11 cellular contexts compared by ENCODE assay signal in genomic region chr1:18110598-18110939, GRCh38. TPM values are rescaled to one million over a fixed set of nuclear protein-coding genes. Genes with fewer than 3 reads are reported as not detected.
DNase-seq lines count a peak whose midpoint lies in the region; ATAC-seq and TF ChIP-seq lines count a peak whose summit lies in the region.
"Had no signal": no experiment of that assay in that cellular context is flagged by ENCODE, and none has a peak within 500 bp of the region (broad histone marks: within the 10 kb centered on the region; RNA-seq: fewer than 3 reads in every experiment).

No MANE protein-coding gene starts in this region.

- WGBS in testis, 2 donors: 1% methylated on average over 15 of the region's 17 CpGs; no CpG with 5 or more reads in 1 of the 2 donors

- H3K9me3 Mint-ChIP-seq in activated T-cell treated with anti-CD3 and anti-CD28 coated beads, Interleukin-2, amount 50 U/mL, for 72 hours: no peaks in the 10 kb centered on the region
- H3K9me3 Mint-ChIP-seq in dendritic cell treated with granulocyte-macrophage colony-stimulating factor and Interleukin-4, amounts not matched to agents 40 ng/mL and 50 ng/mL, for 4 days: no peaks in the 10 kb centered on the region
- H3K9me3 Mint-ChIP-seq: activated T-cell treated with anti-CD3 and anti-CD28 coated beads, Interleukin-2, amount 50 U/mL, for 24 hours had no signal

- no peaks in the 10 kb centered on the region for H3K36me3 ChIP-seq in testis (ENCODE audit: low read depth, missing control alignments)

- H3K27me3 ChIP-seq in testis: no peaks in the 10 kb centered on the region

- intact Hi-C loops in dendritic cell treated with granulocyte-macrophage colony-stimulating factor and Interleukin-4, amounts not matched to agents 40 ng/mL and 50 ng/mL, for 4 days (cut with micrococcal nuclease): no loop called here
- intact Hi-C loops in testis (cut with DNase I; ENCODE audit: low total_unique reads): no loop called here

- TF ChIP-seq POLR2A in testis (IDR thresholded peaks at IDR 0.05): no peak

- H3K4me1 ChIP-seq in testis: peaks cover 4% of the 10 kb centered on the region

- no peaks in the 10 kb centered on the region for H3K9me3 ChIP-seq in testis

- peaks cover 72% of the 10 kb centered on the region for H3K27me3 Mint-ChIP-seq in activated T-cell treated with anti-CD3 and anti-CD28 coated beads, Interleukin-2, amount 50 U/mL, for 72 hours (ENCODE audit: low read depth)
- H3K27me3 Mint-ChIP-seq in dendritic cell treated with granulocyte-macrophage colony-stimulating factor and Interleukin-4, amounts not matched to agents 40 ng/mL and 50 ng/mL, for 4 days: peaks cover 85% of the 10 kb centered on the region

- no peak for TF ChIP-seq CTCF in testis (IDR thresholded peaks at IDR 0.05)

- H3K36me3 Mint-ChIP-seq in activated T-cell treated with anti-CD3 and anti-CD28 coated beads, Interleukin-2, amount 50 U/mL, for 72 hours (ENCODE audit: insufficient read depth in 2 of 2): no peaks in the 10 kb centered on the region
- no peaks in the 10 kb centered on the region for H3K36me3 Mint-ChIP-seq in dendritic cell treated with granulocyte-macrophage colony-stimulating factor and Interleukin-4, amounts not matched to agents 40 ng/mL and 50 ng/mL, for 4 days (ENCODE audit: low read depth)

- peak; percentile 7 to 45 for ATAC-seq in activated T-cell treated with anti-CD3 and anti-CD28 coated beads, Interleukin-2, amount 50 U/mL, for 72 hours (replicated peaks in 1 of 2)
- ATAC-seq in left lobe of liver (peak; percentile 11), GM19463 (IDR thresholded peaks at IDR 0.05; ENCODE audit: unreplicated experiment) (no peak)

- peak overlapping the region; percentile 65 to 76 for H3K4me3 Mint-ChIP-seq in activated T-cell treated with anti-CD3 and anti-CD28 coated beads, Interleukin-2, amount 50 U/mL, for 72 hours
- H3K4me3 Mint-ChIP-seq in dendritic cell treated with granulocyte-macrophage colony-stimulating factor and Interleukin-4, amounts not matched to agents 40 ng/mL and 50 ng/mL, for 4 days: peak overlapping the region; percentile 7

- no peak overlapping the region for H3K27ac ChIP-seq in testis

- DNase-seq in activated T-cell treated with anti-CD3 and anti-CD28 coated beads, Interleukin-2, amount 50 U/mL, for 72 hours: peak in 1 of 2 donors; percentile 4
- DNase-seq in activated T-cell treated with anti-CD3 and anti-CD28 coated beads, Interleukin-2, amount 50 U/mL, for 1 hour: no peak
- no peak for DNase-seq in left lobe of liver (ENCODE audit: low spot score)
- DNase-seq in testis: no peak
- DNase-seq in GM19240 (ENCODE audit: insufficient read length, low spot score): no peak
- no peak for DNase-seq in NCI-H2196 treated with DMSO at 0.1 percent for 48 hours (lab: John Stamatoyannopoulos, UW; ENCODE audit: unreplicated experiment)
- DNase-seq: NK-92 treated with Interleukin-12 subunit alpha and Interleukin-12 subunit beta, amount 100 ng/mL, for 24 hours had no signal

- peak overlapping the region; percentile 24 to 51 for H3K4me3 ChIP-seq in testis

- H3K4me1 Mint-ChIP-seq in activated T-cell treated with anti-CD3 and anti-CD28 coated beads, Interleukin-2, amount 50 U/mL, for 72 hours (ENCODE audit: low read depth): peaks cover 18% of the 10 kb centered on the region
- H3K4me1 Mint-ChIP-seq in dendritic cell treated with granulocyte-macrophage colony-stimulating factor and Interleukin-4, amounts not matched to agents 40 ng/mL and 50 ng/mL, for 4 days (ENCODE audit: low read depth): peaks cover 8% of the 10 kb centered on the region

- no peak overlapping the region for H3K27ac Mint-ChIP-seq in activated T-cell treated with anti-CD3 and anti-CD28 coated beads, Interleukin-2, amount 50 U/mL, for 72 hours
- H3K27ac Mint-ChIP-seq in dendritic cell treated with granulocyte-macrophage colony-stimulating factor and Interleukin-4, amounts not matched to agents 40 ng/mL and 50 ng/mL, for 4 days: no peak overlapping the region
- H3K27ac Mint-ChIP-seq: activated T-cell treated with anti-CD3 and anti-CD28 coated beads, Interleukin-2, amount 50 U/mL, for 24 hours had no signal

RNA-seq across cellular contexts. Expression of gene IGSF21, which starts 3.0 kb away (rescaled TPM):
- total RNA-seq in activated T-cell treated with anti-CD3 and anti-CD28 coated beads, Interleukin-2, amount 50 U/mL, for 72 hours: not detected
- total RNA-seq in left lobe of liver (0.81 TPM), testis (1 to 10 TPM; 1.7 to 2.9 TPM)
- 4.2 TPM for polyA plus RNA-seq in testis (ENCODE audit: insufficient read depth, low read depth, low replicate concordance)
- total RNA-seq: skeletal muscle tissue had no signal
